8 cellular contexts compared by ENCODE assay signal in the genomic region with DNA sequence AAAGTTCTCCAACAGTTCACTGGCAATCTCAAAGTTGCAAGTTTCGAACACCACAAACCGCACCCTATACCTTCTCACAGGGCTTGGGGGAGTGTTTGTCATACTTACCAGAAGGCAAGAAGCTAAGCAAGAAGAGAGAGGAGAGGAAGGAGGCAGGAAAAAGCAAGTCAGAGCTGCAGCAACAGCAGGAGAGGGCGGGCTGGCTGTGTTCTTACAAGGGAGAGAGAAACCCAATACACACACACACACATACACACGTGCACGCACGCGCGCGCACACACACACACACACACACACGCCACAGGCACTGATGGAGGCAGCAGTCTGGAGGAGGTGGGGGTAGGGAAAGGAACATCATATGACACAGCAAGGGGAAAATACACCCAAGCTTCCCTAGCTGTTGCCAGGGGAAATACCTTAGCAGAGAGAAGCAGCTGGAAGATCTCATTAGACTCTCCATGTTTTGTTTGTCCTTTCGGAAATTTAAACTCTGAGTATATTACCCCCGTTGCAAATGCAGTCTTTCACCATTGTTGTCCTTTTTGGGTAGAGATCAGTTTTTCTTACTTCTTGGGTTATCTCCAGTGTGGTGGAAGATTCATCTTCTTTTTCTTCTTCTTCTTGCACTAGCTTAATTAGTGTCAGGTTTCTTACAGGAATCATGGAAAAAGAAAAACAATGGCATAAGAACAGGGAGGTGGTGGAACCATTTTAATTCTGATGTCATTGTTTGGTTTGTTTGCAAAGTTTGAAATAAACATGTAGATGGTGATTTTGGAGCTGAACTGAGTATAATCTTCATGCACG. TPM values are rescaled to one million over a fixed set of nuclear protein-coding genes. Genes with fewer than 3 reads are reported as not detected.
DNase-seq lines count a peak whose midpoint lies in the region; ATAC-seq and TF ChIP-seq lines count a peak whose summit lies in the region.

TXLNB (minus strand) TSS at position 186 of the 807 bp plus-strand sequence. CDS start 3,099 bp downstream, outside the sequence.

- TF ChIP-seq CTCF in endothelial cell (IDR thresholded peaks at IDR 0.05; ENCODE audit: unreplicated experiment), result no peak

- peaks cover 48% of the 10 kb centered on the region for H3K4me1 Mint-ChIP-seq in activated CD8-positive, alpha-beta T cell treated with anti-CD3 and anti-CD28 coated beads, Interleukin-2, amount 10 ng/mL, durations not matched to agents 7 days and 5 days (ENCODE audit: low read depth)
- H3K4me1 Mint-ChIP-seq in endothelial cell (ENCODE audit: unreplicated experiment), result peaks cover 33% of the 10 kb centered on the region
- H3K4me1 Mint-ChIP-seq in naive thymus-derived CD8-positive, alpha-beta T cell, result peaks cover 30 to 80% (median 66%) of the 10 kb centered on the region in 4 donors
- peaks cover 63% of the 10 kb centered on the region for H3K4me1 Mint-ChIP-seq in stimulated activated effector memory CD8-positive, alpha-beta T cell treated with anti-CD3 and anti-CD28 coated beads, Interleukin-12 subunit alpha, Interleukin-12 subunit beta, amount 100 ng/mL, for 72 hours

- peak; percentile 74 for ATAC-seq in GM18511 (IDR thresholded peaks at IDR 0.05; ENCODE audit: unreplicated experiment)
- ATAC-seq in HG02588 (IDR thresholded peaks at IDR 0.05; ENCODE audit: unreplicated experiment), result peak; percentile 57
- peak; percentile 94 for ATAC-seq in activated CD8-positive, alpha-beta T cell treated with anti-CD3 and anti-CD28 coated beads, Interleukin-2, amount 10 ng/mL, durations not matched to agents 7 days and 5 days
- ATAC-seq in naive thymus-derived CD8-positive, alpha-beta T cell, result peak; percentile 88 to 89
- ATAC-seq in stimulated activated effector memory CD8-positive, alpha-beta T cell treated with anti-CD3 and anti-CD28 coated beads, Interleukin-12 subunit alpha, Interleukin-12 subunit beta, amount 100 ng/mL, for 72 hours, result peak; percentile 98

- POLR2A ChIA-PET in activated CD8-positive, alpha-beta T cell treated with anti-CD3 and anti-CD28 coated beads, Interleukin-2, amount 10 ng/mL, durations not matched to agents 7 days and 5 days (lab: Charles Lee), result interaction anchor here (0.6 to 3.9 kb wide), 22 partner anchors 13 to 322 kb away, joined by 3 to 35 read pairs (median 4); partner anchors contain the start of gene CITED2
- POLR2A ChIA-PET in naive thymus-derived CD8-positive, alpha-beta T cell (lab: Charles Lee), result interaction anchor here (0.5 to 5.2 kb wide), 19 partner anchors 9 to 178 kb away, joined by 3 to 60 read pairs (median 5); partner anchors contain the start of gene CITED2

- peak within 1 kb of the TSS; percentile 98 for H3K27ac Mint-ChIP-seq in activated CD8-positive, alpha-beta T cell treated with anti-CD3 and anti-CD28 coated beads, Interleukin-2, amount 10 ng/mL, durations not matched to agents 7 days and 5 days
- H3K27ac Mint-ChIP-seq in endothelial cell (ENCODE audit: unreplicated experiment), result peak within 1 kb of the TSS; percentile 91
- H3K27ac Mint-ChIP-seq in naive thymus-derived CD8-positive, alpha-beta T cell, result peak within 1 kb of the TSS; percentile 94 to 99 (median 97)
- peak within 1 kb of the TSS; percentile 91 for H3K27ac Mint-ChIP-seq in stimulated activated effector memory CD8-positive, alpha-beta T cell treated with anti-CD3 and anti-CD28 coated beads, Interleukin-12 subunit alpha, Interleukin-12 subunit beta, amount 100 ng/mL, for 72 hours

- peak within 1 kb of the TSS; percentile 68 for H3K4me3 Mint-ChIP-seq in activated CD8-positive, alpha-beta T cell treated with anti-CD3 and anti-CD28 coated beads, Interleukin-2, amount 10 ng/mL, durations not matched to agents 7 days and 5 days
- no peak within 1 kb of the TSS for H3K4me3 Mint-ChIP-seq in endothelial cell (ENCODE audit: unreplicated experiment)
- peak within 1 kb of the TSS; percentile 69 to 91 (median 85) for H3K4me3 Mint-ChIP-seq in naive thymus-derived CD8-positive, alpha-beta T cell
- H3K4me3 Mint-ChIP-seq in stimulated activated effector memory CD8-positive, alpha-beta T cell treated with anti-CD3 and anti-CD28 coated beads, Interleukin-12 subunit alpha, Interleukin-12 subunit beta, amount 100 ng/mL, for 72 hours, result peak within 1 kb of the TSS; percentile 67

- H3K36me3 Mint-ChIP-seq in activated CD8-positive, alpha-beta T cell treated with anti-CD3 and anti-CD28 coated beads, Interleukin-2, amount 10 ng/mL, durations not matched to agents 7 days and 5 days (ENCODE audit: low read depth), result peaks cover 2% of the 10 kb centered on the region
- H3K36me3 Mint-ChIP-seq in endothelial cell (ENCODE audit: low read depth, unreplicated experiment), result peaks cover 4% of the 10 kb centered on the region
- peaks cover 0 to 6% (median 0%) of the 10 kb centered on the region in 3 donors for H3K36me3 Mint-ChIP-seq in naive thymus-derived CD8-positive, alpha-beta T cell
- H3K36me3 Mint-ChIP-seq in stimulated activated effector memory CD8-positive, alpha-beta T cell treated with anti-CD3 and anti-CD28 coated beads, Interleukin-12 subunit alpha, Interleukin-12 subunit beta, amount 100 ng/mL, for 72 hours, result peaks cover 8% of the 10 kb centered on the region

- H3K9me3 Mint-ChIP-seq in activated CD8-positive, alpha-beta T cell treated with anti-CD3 and anti-CD28 coated beads, Interleukin-2, amount 10 ng/mL, durations not matched to agents 7 days and 5 days (ENCODE audit: insufficient read depth), result peaks cover 7% of the 10 kb centered on the region
- no peaks in the 10 kb centered on the region for H3K9me3 Mint-ChIP-seq in endothelial cell (ENCODE audit: unreplicated experiment)
- H3K9me3 Mint-ChIP-seq in naive thymus-derived CD8-positive, alpha-beta T cell, result peaks cover 0 to 8% (median 0%) of the 10 kb centered on the region in 9 donors
- H3K9me3 Mint-ChIP-seq in stimulated activated effector memory CD8-positive, alpha-beta T cell treated with anti-CD3 and anti-CD28 coated beads, Interleukin-12 subunit alpha, Interleukin-12 subunit beta, amount 100 ng/mL, for 72 hours, result peaks cover 3% of the 10 kb centered on the region

- no peaks in the 10 kb centered on the region for H3K27me3 Mint-ChIP-seq in activated CD8-positive, alpha-beta T cell treated with anti-CD3 and anti-CD28 coated beads, Interleukin-2, amount 10 ng/mL, durations not matched to agents 7 days and 5 days (ENCODE audit: low read depth)
- H3K27me3 Mint-ChIP-seq in endothelial cell (ENCODE audit: unreplicated experiment), result no peaks in the 10 kb centered on the region
- peaks cover 0 to 1% (median 0%) of the 10 kb centered on the region in 5 donors for H3K27me3 Mint-ChIP-seq in naive thymus-derived CD8-positive, alpha-beta T cell

- DNase-seq in NCI-H2227 (lab: John Stamatoyannopoulos, UW; ENCODE audit: unreplicated experiment), result peak; percentile 90
- DNase-seq in activated CD8-positive, alpha-beta T cell treated with anti-CD3 and anti-CD28 coated beads, Interleukin-2, amount 10 ng/mL, durations not matched to agents 7 days and 5 days, result peak; percentile 89
- peak; percentile 8 for DNase-seq in endothelial cell (ENCODE audit: low spot score)
- peak; percentile 48 to 92 (median 79) for DNase-seq in naive thymus-derived CD8-positive, alpha-beta T cell
- DNase-seq in stimulated activated effector memory CD8-positive, alpha-beta T cell treated with anti-CD3 and anti-CD28 coated beads, Interleukin-12 subunit alpha, Interleukin-12 subunit beta, amount 100 ng/mL, for 72 hours (ENCODE audit: low spot score in 2 of 2), result peak; percentile 52 to 87
- DNase-seq in D341Med (ENCODE audit: low spot score), result no peak

- CTCF ChIA-PET in activated CD8-positive, alpha-beta T cell treated with anti-CD3 and anti-CD28 coated beads, Interleukin-2, amount 10 ng/mL, durations not matched to agents 7 days and 5 days (lab: Charles Lee), result interaction anchor here (0.8 to 3.5 kb wide), 21 partner anchors 10 to 167 kb away, joined by 3 to 36 read pairs (median 7); partner anchors contain the start of gene CITED2

RNA-seq across cellular contexts. Expression of gene TXLNB, which starts in this region (rescaled TPM):
- total RNA-seq in activated CD8-positive, alpha-beta T cell treated with anti-CD3 and anti-CD28 coated beads, Interleukin-2, amount 10 ng/mL, durations not matched to agents 7 days and 5 days, result under 1 TPM; 0.37 to 0.65 TPM
- total RNA-seq in endothelial cell (ENCODE audit: unreplicated experiment), result 0.41 TPM
- total RNA-seq in naive thymus-derived CD8-positive, alpha-beta T cell, result 1 to 10 TPM in 1 of 2 experiments, under 1 TPM in 1; 0.96 to 1.7 TPM
- under 1 TPM in 2 of 3 donors, not detected in 1; 0.11 to 0.65 TPM for polyA plus RNA-seq in naive thymus-derived CD8-positive, alpha-beta T cell

Comparison
In these comparisons a context has a peak if more than half of its experiments do, and no peak if none do; other contexts are left out.
1. Peak in DNase-seq and ATAC-seq in activated CD8-positive, alpha-beta T cell treated with anti-CD3 and anti-CD28 coated beads, Interleukin-2, amount 10 ng/mL, durations not matched to agents 7 days and 5 days; RNA of the gene not detected or under 1 TPM.
2. Peak in DNase-seq in endothelial cell; RNA of the gene not detected or under 1 TPM.